ENCODE assay signal across 22 cellular contexts in genomic region chr12:6030081-6030480, GRCh38.
"Had no signal": no experiment of that assay in that cellular context is flagged by ENCODE, and none has a peak within 500 bp of the region (broad histone marks: within the 10 kb centered on the region; RNA-seq: fewer than 3 reads in every experiment).

No MANE protein-coding gene starts in this region.

- H3K36me3 ChIP-seq: breast epithelium had no signal

- H3K27me3 Mint-ChIP-seq: activated naive CD4-positive, alpha-beta T cell treated with anti-CD3 and anti-CD28 coated beads, Interleukin-2, amount 50 U/mL, for 24 hours had no signal

- ATAC-seq: activated CD8-positive, alpha-beta memory T cell treated with anti-CD3 and anti-CD28 coated beads, Interleukin-2, amount 10 ng/mL, durations not matched to agents 7 days and 5 days; T-helper 17 cell; WTC11 had no signal

- FAIRE-seq: RCC 7860 had no signal

- H3K4me1 Mint-ChIP-seq: activated CD8-positive, alpha-beta memory T cell treated with anti-CD3 and anti-CD28 coated beads, Interleukin-2, amount 10 ng/mL, durations not matched to agents 7 days and 5 days; activated naive CD4-positive, alpha-beta T cell treated with anti-CD3 and anti-CD28 coated beads, Interleukin-2, amount 50 U/mL, for 24 hours; central memory CD8-positive, alpha-beta T cell; WTC11 had no signal

- H3K4me1 ChIP-seq: breast epithelium had no signal

- H3K36me3 Mint-ChIP-seq: activated CD8-positive, alpha-beta memory T cell treated with anti-CD3 and anti-CD28 coated beads, Interleukin-2, amount 10 ng/mL, durations not matched to agents 7 days and 5 days; activated naive CD4-positive, alpha-beta T cell treated with anti-CD3 and anti-CD28 coated beads, Interleukin-2, amount 50 U/mL, for 24 hours had no signal

- H3K27ac ChIP-seq: breast epithelium, KMS-11 had no signal

- DNase-seq: activated CD4-positive, alpha-beta T cell treated with anti-CD3 and anti-CD28 coated beads for 48 hours; activated CD4-positive, alpha-beta T cell treated with anti-CD3 and anti-CD28 coated beads, Interleukin-2, amount 50 U/mL, for 48 hours; activated CD4-positive, CD25-positive, alpha-beta regulatory T cell treated with anti-CD3 and anti-CD28 coated beads, Interleukin-2, amount 50 U/mL, for 72 hours; activated CD8-positive, alpha-beta memory T cell treated with anti-CD3 and anti-CD28 coated beads, Interleukin-2, amount 10 ng/mL, durations not matched to agents 7 days and 5 days; activated effector memory CD4-positive, alpha-beta T cell treated with Interleukin-2 at 50 U/mL for 16 hours; activated naive CD4-positive, alpha-beta T cell; activated T-cell treated with anti-CD3 and anti-CD28 coated beads, Interleukin-2, amount 50 U/mL, for 24 hours; NCI-H1092; NCI-H1417; NCI-H1694; NCI-H2029 treated with DMSO at 0.1 percent for 48 hours; NCI-H510A treated with DMSO at 0.1 percent for 48 hours; SIG-M5; T-helper 17 cell; T-helper 9 cell had no signal

- H3K4me3 Mint-ChIP-seq: activated CD8-positive, alpha-beta memory T cell treated with anti-CD3 and anti-CD28 coated beads, Interleukin-2, amount 10 ng/mL, durations not matched to agents 7 days and 5 days; activated naive CD4-positive, alpha-beta T cell treated with anti-CD3 and anti-CD28 coated beads, Interleukin-2, amount 50 U/mL, for 24 hours; activated T-cell treated with anti-CD3 and anti-CD28 coated beads, Interleukin-2, amount 50 U/mL, for 24 hours; activated T-helper 1 cell treated with anti-CD3 and anti-CD28 coated beads, Interleukin-12 subunit alpha, Interleukin-12 subunit beta, Interleukin-2, Interleukin-4 antibody, amounts not matched to agents 30 ng/mL and 10 ng/mL and 1 ng/mL, durations not matched to agents 14 hours and 24 hours and 36 hours; central memory CD8-positive, alpha-beta T cell; T-helper 17 cell; WTC11 had no signal

- H3K4me2 ChIP-seq: KMS-11 had no signal

- H3K4me3 ChIP-seq: breast epithelium had no signal

- H3K9me3 ChIP-seq: breast epithelium had no signal

- H3K27me3 ChIP-seq: breast epithelium had no signal

- H3K9ac ChIP-seq: KMS-11 had no signal

- H3K27ac Mint-ChIP-seq: activated CD8-positive, alpha-beta memory T cell treated with anti-CD3 and anti-CD28 coated beads, Interleukin-2, amount 10 ng/mL, durations not matched to agents 7 days and 5 days; activated naive CD4-positive, alpha-beta T cell treated with anti-CD3 and anti-CD28 coated beads, Interleukin-2, amount 50 U/mL, for 24 hours; activated T-cell treated with anti-CD3 and anti-CD28 coated beads, Interleukin-2, amount 50 U/mL, for 24 hours; activated T-helper 1 cell treated with anti-CD3 and anti-CD28 coated beads, Interleukin-12 subunit alpha, Interleukin-12 subunit beta, Interleukin-2, Interleukin-4 antibody, amounts not matched to agents 30 ng/mL and 10 ng/mL and 1 ng/mL, durations not matched to agents 14 hours and 24 hours and 36 hours; T-helper 17 cell had no signal

- H3K9me3 Mint-ChIP-seq: activated naive CD4-positive, alpha-beta T cell treated with anti-CD3 and anti-CD28 coated beads, Interleukin-2, amount 50 U/mL, for 24 hours; activated T-helper 1 cell treated with anti-CD3 and anti-CD28 coated beads, Interleukin-12 subunit alpha, Interleukin-12 subunit beta, Interleukin-2, Interleukin-4 antibody, amounts not matched to agents 30 ng/mL and 10 ng/mL and 1 ng/mL, durations not matched to agents 14 hours and 24 hours and 36 hours had no signal
